In the genomic region with DNA sequence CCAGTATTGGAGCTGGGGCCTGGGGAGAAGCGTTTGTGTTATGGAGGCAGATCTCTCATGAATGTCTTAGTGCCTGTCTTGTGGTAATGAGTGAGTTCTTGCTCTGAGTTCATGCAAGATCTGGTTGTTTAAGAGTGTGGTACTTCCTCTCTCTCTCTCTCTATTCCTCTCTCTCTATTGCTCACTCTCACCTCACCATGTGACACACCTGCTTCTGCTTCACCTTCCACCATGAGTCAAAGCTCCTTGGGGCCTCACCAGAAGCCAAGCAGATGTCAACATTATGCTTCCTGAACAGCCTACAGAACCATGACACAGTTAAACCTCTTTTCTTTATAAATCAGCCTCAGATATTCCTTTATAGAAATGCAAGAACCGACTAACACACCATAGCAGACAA, we compare ENCODE assay signal across 22 cellular contexts.
DNase-seq lines count a peak whose midpoint lies in the region; ATAC-seq and TF ChIP-seq lines count a peak whose summit lies in the region.
"Had no signal": no experiment of that assay in that cellular context is flagged by ENCODE, and none has a peak within 500 bp of the region (broad histone marks: within the 10 kb centered on the region; RNA-seq: fewer than 3 reads in every experiment).

No MANE protein-coding gene starts in this region.

- H3K4me3 ChIP-seq in OCI-LY3 (ENCODE audit: low read length) = no peak overlapping the region
- H3K4me3 ChIP-seq in epithelial cell of esophagus (ENCODE audit: low read length) = no peak overlapping the region
- H3K4me3 ChIP-seq: BLaER1 treated with 17β-estradiol and CSF1 and Interleukin-3, amounts not matched to agents 10 nM and 100 nM; GM12878; GM23338 had no signal

- no peak for TF ChIP-seq CTCF in OCI-LY3 (IDR thresholded peaks at IDR 0.05; ENCODE audit: low read depth, low read length)
- TF ChIP-seq CTCF in epithelial cell of esophagus (IDR thresholded peaks at IDR 0.05; ENCODE audit: insufficient read depth, low read depth, low read length, missing control alignments) = no peak

- no peak overlapping the region for H3K9ac ChIP-seq in OCI-LY3 (ENCODE audit: low read length)
- H3K9ac ChIP-seq: BLaER1 treated with 17β-estradiol and CSF1 and Interleukin-3, amounts not matched to agents 10 nM and 100 nM had no signal

- no peaks in the 10 kb centered on the region for H4K20me1 ChIP-seq in OCI-LY3 (ENCODE audit: insufficient read depth, low read length)
- H4K20me1 ChIP-seq: BLaER1 treated with 17β-estradiol and CSF1 and Interleukin-3, amounts not matched to agents 10 nM and 100 nM had no signal

- peak overlapping the region; percentile 72 for H3K27ac ChIP-seq in OCI-LY3 (ENCODE audit: low read length)
- H3K27ac ChIP-seq: 22Rv1; BLaER1 treated with 17β-estradiol and CSF1 and Interleukin-3, amounts not matched to agents 10 nM and 100 nM had no signal

- intact Hi-C loops in activated CD4-positive, alpha-beta T cell treated with anti-CD3 and anti-CD28 coated beads for 36 hours (cut with DNase I, micrococcal nuclease) = no loop called here

- POLR2A ChIA-PET in activated CD4-positive, alpha-beta T cell treated with anti-CD3 and anti-CD28 coated beads for 36 hours (lab: Charles Lee) = no interaction called here

- no peak overlapping the region for H3K4me3 Mint-ChIP-seq in activated CD4-positive, alpha-beta T cell treated with anti-CD3 and anti-CD28 coated beads for 36 hours
- H3K4me3 Mint-ChIP-seq: CD14-positive monocyte; CD4-positive, alpha-beta T cell; CD8-positive, alpha-beta memory T cell; GM23338; H9 had no signal

- H3K9me3 Mint-ChIP-seq in activated CD4-positive, alpha-beta T cell treated with anti-CD3 and anti-CD28 coated beads for 36 hours (ENCODE audit: low read depth) = peaks cover 17% of the 10 kb centered on the region

- DNase-seq in activated CD4-positive, alpha-beta T cell treated with anti-CD3 and anti-CD28 coated beads for 36 hours = no peak
- no peak for DNase-seq in activated CD4-positive, alpha-beta T cell treated with anti-CD3 and anti-CD28 coated beads, Interleukin-2, amount 50 U/mL, for 48 hours
- DNase-seq in epithelial cell of esophagus (ENCODE audit: low read depth) (peak; percentile 3), kidney tubule cell (ENCODE audit: low spot score) (peak; percentile 11), HT-29 (ENCODE audit: low spot score) (no peak), T-helper 2 cell (no peak), middle frontal gyrus (ENCODE audit: extremely low spot score, low spot score) (no peak)
- DNase-seq: BE2C; CD4-positive, alpha-beta T cell; CD8-positive, alpha-beta memory T cell; DMS 273 treated with DMSO at 0.1 percent for 48 hours; DMS79; EL; GDM1; H9 had no signal

- H3K27ac Mint-ChIP-seq in activated CD4-positive, alpha-beta T cell treated with anti-CD3 and anti-CD28 coated beads for 36 hours = no peak overlapping the region
- H3K27ac Mint-ChIP-seq: CD14-positive monocyte; CD4-positive, alpha-beta T cell; GM23338; H9 had no signal

- ATAC-seq in activated CD4-positive, alpha-beta T cell treated with anti-CD3 and anti-CD28 coated beads for 36 hours = peak; percentile 23
- ATAC-seq: GM12878, GM23338, HCT116 had no signal

- H2AFZ ChIP-seq in OCI-LY3 (ENCODE audit: low read depth, low read length) = no peak overlapping the region
- H2AFZ ChIP-seq: GM23338 had no signal

- CTCF ChIA-PET in activated CD4-positive, alpha-beta T cell treated with anti-CD3 and anti-CD28 coated beads for 36 hours (lab: Charles Lee) = interaction anchor here (0.6 to 0.7 kb wide), 2 partner anchors 25 to 71 kb away, joined by 3 read pairs; no protein-coding TSS in a partner anchor

- peaks cover 20% of the 10 kb centered on the region for H3K36me3 ChIP-seq in OCI-LY3 (replicated peaks; ENCODE audit: low read depth, low read length)
- H3K36me3 ChIP-seq: BE2C; BLaER1 treated with 17β-estradiol and CSF1 and Interleukin-3, amounts not matched to agents 10 nM and 100 nM had no signal

- peaks cover 25% of the 10 kb centered on the region; the same call in 1 of the 2 replicates for H3K9me3 ChIP-seq in OCI-LY3 (ENCODE audit: insufficient read depth, low read length)
- H3K9me3 ChIP-seq: BE2C had no signal

- no peaks in the 10 kb centered on the region for H3K27me3 ChIP-seq in OCI-LY3 (ENCODE audit: low read depth, low read length)
- H3K27me3 ChIP-seq: BE2C; BLaER1 treated with 17β-estradiol and CSF1 and Interleukin-3, amounts not matched to agents 10 nM and 100 nM had no signal

- peaks cover 2% of the 10 kb centered on the region for H3K27me3 Mint-ChIP-seq in activated CD4-positive, alpha-beta T cell treated with anti-CD3 and anti-CD28 coated beads for 36 hours

- peaks cover 16% of the 10 kb centered on the region for H3K4me1 ChIP-seq in OCI-LY3 (ENCODE audit: low read length)
- H3K4me1 ChIP-seq: BE2C; BLaER1 treated with 17β-estradiol and CSF1 and Interleukin-3, amounts not matched to agents 10 nM and 100 nM had no signal

- no peaks in the 10 kb centered on the region for H3K36me3 Mint-ChIP-seq in activated CD4-positive, alpha-beta T cell treated with anti-CD3 and anti-CD28 coated beads for 36 hours (ENCODE audit: low read depth)
- H3K36me3 Mint-ChIP-seq: CD14-positive monocyte had no signal

- H3K79me2 ChIP-seq in OCI-LY3 (ENCODE audit: low read length) = no peaks in the 10 kb centered on the region

- no peaks in the 10 kb centered on the region for H3K4me1 Mint-ChIP-seq in activated CD4-positive, alpha-beta T cell treated with anti-CD3 and anti-CD28 coated beads for 36 hours
- H3K4me1 Mint-ChIP-seq: CD14-positive monocyte, GM23338, H9 had no signal

- H3K4me2 ChIP-seq in OCI-LY3 (ENCODE audit: low read length) = no peak overlapping the region
- H3K4me2 ChIP-seq: BLaER1 treated with 17β-estradiol and CSF1 and Interleukin-3, amounts not matched to agents 10 nM and 100 nM; GM23338 had no signal

Comparison
In these comparisons a context has a peak if more than half of its experiments do, and no peak if none do; other contexts are left out.
1. DNase-seq: peak in epithelial cell of esophagus (single experiment) and kidney tubule cell (single experiment); none in activated CD4-positive, alpha-beta T cell treated with anti-CD3 and anti-CD28 coated beads for 36 hours (single experiment), activated CD4-positive, alpha-beta T cell treated with anti-CD3 and anti-CD28 coated beads, Interleukin-2, amount 50 U/mL, for 48 hours (0 of 2), HT-29 (single experiment), T-helper 2 cell (0 of 5) and middle frontal gyrus (single experiment).